ENCODE assay signal across 1 cellular context in genomic region chr1:238954865-238955264, GRCh38.
TF ChIP-seq lines count a peak whose summit lies in the region.

No MANE protein-coding gene starts in this region.

TF ChIP-seq in SK-N-SH treated with all-trans-retinoic acid at 6 μM for 48 hours, 23 proteins besides CTCF, POLR2A, EP300 and RAD21 (continued from another document):
- TF ChIP-seq TCF4 (CRISPR knock-in tag; IDR thresholded peaks at IDR 0.05; ENCODE audit: borderline replicate concordance) (no peak), ISL1 (CRISPR knock-in tag; IDR thresholded peaks at IDR 0.05) (no peak), ZFP3 (CRISPR knock-in tag; IDR thresholded peaks at IDR 0.05) (no peak), CSDC2 (CRISPR knock-in tag; IDR thresholded peaks at IDR 0.05) (no peak), POU6F1 (CRISPR knock-in tag; IDR thresholded peaks at IDR 0.05; ENCODE audit: borderline replicate concordance, low read depth) (no peak), ESRRG (CRISPR knock-in tag; IDR thresholded peaks at IDR 0.05) (no peak)
- TF ChIP-seq, protein P1, sequence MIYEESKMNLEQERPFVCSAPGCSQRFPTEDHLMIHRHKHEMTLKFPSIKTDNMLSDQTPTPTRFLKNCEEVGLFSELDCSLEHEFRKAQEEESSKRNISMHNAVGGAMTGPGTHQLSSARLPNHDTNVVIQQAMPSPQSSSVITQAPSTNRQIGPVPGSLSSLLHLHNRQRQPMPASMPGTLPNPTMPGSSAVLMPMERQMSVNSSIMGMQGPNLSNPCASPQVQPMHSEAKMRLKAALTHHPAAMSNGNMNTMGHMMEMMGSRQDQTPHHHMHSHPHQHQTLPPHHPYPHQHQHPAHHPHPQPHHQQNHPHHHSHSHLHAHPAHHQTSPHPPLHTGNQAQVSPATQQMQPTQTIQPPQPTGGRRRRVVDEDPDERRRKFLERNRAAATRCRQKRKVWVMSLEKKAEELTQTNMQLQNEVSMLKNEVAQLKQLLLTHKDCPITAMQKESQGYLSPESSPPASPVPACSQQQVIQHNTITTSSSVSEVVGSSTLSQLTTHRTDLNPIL (CRISPR knock-in tag; IDR thresholded peaks at IDR 0.05; ENCODE audit: low read depth): no peak
